In genomic region chr5:107451028-107451427, GRCh38 we compare ENCODE assay signal across 34 cellular contexts.
"Had no signal": no experiment of that assay in that cellular context is flagged by ENCODE, and none has a peak within 500 bp of the region (broad histone marks: within the 10 kb centered on the region; RNA-seq: fewer than 3 reads in every experiment).

No MANE protein-coding gene starts in this region.

- H3K36me3 Mint-ChIP-seq: activated naive CD4-positive, alpha-beta T cell treated with anti-CD3 and anti-CD28 coated beads, Interleukin-2, amount 10 ng/mL, durations not matched to agents 7 days and 5 days; activated naive CD8-positive, alpha-beta T cell treated with anti-CD3 and anti-CD28 coated beads, Interleukin-2, amount 10 ng/mL, durations not matched to agents 7 days and 5 days; brain; naive thymus-derived CD4-positive, alpha-beta T cell; stimulated activated memory B cell treated with anti-CD40 and anti-IgM and Interleukin-4, amounts not matched to agents 10 μg/mL and 1 μg/mL and 100 μg/mL, for 72 hours had no signal

- H3K27ac Mint-ChIP-seq: activated naive CD4-positive, alpha-beta T cell treated with anti-CD3 and anti-CD28 coated beads, Interleukin-2, amount 10 ng/mL, durations not matched to agents 7 days and 5 days; activated naive CD8-positive, alpha-beta T cell treated with anti-CD3 and anti-CD28 coated beads, Interleukin-2, amount 10 ng/mL, durations not matched to agents 7 days and 5 days; brain; mesothelial cell of epicardium; naive thymus-derived CD4-positive, alpha-beta T cell; neural progenitor cell; stimulated activated memory B cell treated with anti-CD40 and anti-IgM and Interleukin-4, amounts not matched to agents 10 μg/mL and 1 μg/mL and 100 μg/mL, for 72 hours; stimulated activated naive CD8-positive, alpha-beta T cell treated with anti-CD3 and anti-CD28 coated beads, Interleukin-15, amount 100 ng/mL, for 72 hours; type B pancreatic cell had no signal

- H3K4me1 ChIP-seq: gastrocnemius medialis had no signal

- DNase-seq: activated CD4-positive, alpha-beta T cell treated with anti-CD3 and anti-CD28 coated beads for 48 hours; activated CD4-positive, alpha-beta T cell treated with anti-CD3 and anti-CD28 coated beads, Interleukin-2, amount 50 U/mL, for 48 hours; activated CD8-positive, alpha-beta memory T cell treated with anti-CD3 and anti-CD28 coated beads for 24 hours; activated gamma-delta T cell; activated naive CD4-positive, alpha-beta T cell treated with anti-CD3 and anti-CD28 coated beads, Interleukin-2, amount 10 ng/mL, durations not matched to agents 7 days and 5 days; activated naive CD8-positive, alpha-beta T cell treated with anti-CD3 and anti-CD28 coated beads, Interleukin-2, amount 10 ng/mL, durations not matched to agents 7 days and 5 days; cerebellar nuclear complex; dorsolateral prefrontal cortex; effector memory CD4-positive, alpha-beta T cell; gastrocnemius medialis; head of caudate nucleus; hippocampal formation; left cardiac atrium; left ventricle myocardium superior; mammary epithelial cell; naive thymus-derived CD4-positive, alpha-beta T cell; occipital lobe; stimulated activated CD4-positive, alpha-beta T cell treated with anti-CD3 and anti-CD28 coated beads, Interleukin-1b, Interleukin-23, amount 100 ng/mL, for 48 hours; stimulated activated CD4-positive, alpha-beta T cell treated with anti-CD3 and anti-CD28 coated beads, Interleukin-4, amount 100 ng/mL, for 4 hours; stimulated activated CD8-positive, alpha-beta memory T cell treated with anti-CD3 and anti-CD28 coated beads, Interleukin-4, amount 100 ng/mL, for 48 hours; stimulated activated naive CD8-positive, alpha-beta T cell treated with anti-CD3 and anti-CD28 coated beads, Interleukin-15, amount 100 ng/mL, for 72 hours; substantia nigra; WERI-Rb-1 had no signal

- H3K36me3 ChIP-seq: ascending aorta, cardiac muscle cell, gastrocnemius medialis, neural progenitor cell, right atrium auricular region, vagina, WERI-Rb-1 had no signal

- H2AFZ ChIP-seq: neural progenitor cell had no signal

- H3K27me3 Mint-ChIP-seq: activated naive CD4-positive, alpha-beta T cell treated with anti-CD3 and anti-CD28 coated beads, Interleukin-2, amount 10 ng/mL, durations not matched to agents 7 days and 5 days; type B pancreatic cell had no signal

- H3K9me3 ChIP-seq: ascending aorta, gastrocnemius medialis, right atrium auricular region, vagina had no signal

- H3K4me1 Mint-ChIP-seq: activated naive CD4-positive, alpha-beta T cell treated with anti-CD3 and anti-CD28 coated beads, Interleukin-2, amount 10 ng/mL, durations not matched to agents 7 days and 5 days; activated naive CD8-positive, alpha-beta T cell treated with anti-CD3 and anti-CD28 coated beads, Interleukin-2, amount 10 ng/mL, durations not matched to agents 7 days and 5 days; stimulated activated memory B cell treated with anti-CD40 and anti-IgM and Interleukin-4, amounts not matched to agents 10 μg/mL and 1 μg/mL and 100 μg/mL, for 72 hours; stimulated activated naive CD8-positive, alpha-beta T cell treated with anti-CD3 and anti-CD28 coated beads, Interleukin-15, amount 100 ng/mL, for 72 hours had no signal

- H3K4me2 ChIP-seq: neural progenitor cell, smooth muscle cell had no signal

- H3K4me3 Mint-ChIP-seq: activated naive CD4-positive, alpha-beta T cell treated with anti-CD3 and anti-CD28 coated beads, Interleukin-2, amount 10 ng/mL, durations not matched to agents 7 days and 5 days; activated naive CD8-positive, alpha-beta T cell treated with anti-CD3 and anti-CD28 coated beads, Interleukin-2, amount 10 ng/mL, durations not matched to agents 7 days and 5 days; brain; mesothelial cell of epicardium; naive thymus-derived CD4-positive, alpha-beta T cell; neural progenitor cell; stimulated activated memory B cell treated with anti-CD40 and anti-IgM and Interleukin-4, amounts not matched to agents 10 μg/mL and 1 μg/mL and 100 μg/mL, for 72 hours; stimulated activated naive CD8-positive, alpha-beta T cell treated with anti-CD3 and anti-CD28 coated beads, Interleukin-15, amount 100 ng/mL, for 72 hours; type B pancreatic cell had no signal

- H3K27ac ChIP-seq: ascending aorta, cardiac muscle cell, coronary artery, dorsolateral prefrontal cortex, gastrocnemius medialis, neural progenitor cell, right atrium auricular region, vagina, WERI-Rb-1 had no signal

- H3K4me3 ChIP-seq: ascending aorta, cardiac muscle cell, coronary artery, dorsolateral prefrontal cortex, gastrocnemius medialis, neural progenitor cell, right atrium auricular region, smooth muscle cell, vagina had no signal

- H3K9me3 Mint-ChIP-seq: activated naive CD4-positive, alpha-beta T cell treated with anti-CD3 and anti-CD28 coated beads, Interleukin-2, amount 10 ng/mL, durations not matched to agents 7 days and 5 days; activated naive CD8-positive, alpha-beta T cell treated with anti-CD3 and anti-CD28 coated beads, Interleukin-2, amount 10 ng/mL, durations not matched to agents 7 days and 5 days had no signal
